Comparison of ENCODE assay signal across 18 cellular contexts in the genomic region with DNA sequence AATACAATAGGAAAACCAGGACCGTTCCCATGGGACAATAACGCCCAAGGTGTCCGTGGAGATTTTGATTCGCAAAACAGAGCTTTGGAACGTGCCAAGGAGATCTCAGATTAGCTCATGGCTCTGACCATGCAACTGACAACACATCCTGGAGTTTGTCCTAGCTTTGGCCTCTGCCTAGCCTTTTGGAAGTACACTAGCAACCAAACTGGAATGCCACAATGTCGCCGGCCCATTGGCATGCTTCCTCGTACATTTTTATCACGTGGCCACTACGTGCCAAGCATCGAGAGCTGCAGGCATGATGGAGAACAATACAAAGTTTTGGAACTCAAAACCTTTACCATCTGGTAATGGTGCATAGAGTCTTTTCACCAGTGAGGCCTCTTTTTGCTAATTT.
"Had no signal": no experiment of that assay in that cellular context is flagged by ENCODE, and none has a peak within 500 bp of the region (broad histone marks: within the 10 kb centered on the region; RNA-seq: fewer than 3 reads in every experiment).

No MANE protein-coding gene starts in this region.

- H3K36me3 Mint-ChIP-seq: activated naive CD4-positive, alpha-beta T cell treated with anti-CD3 and anti-CD28 coated beads, Interleukin-2, amount 50 U/mL, for 72 hours; stimulated activated effector memory CD8-positive, alpha-beta T cell treated with anti-CD3 and anti-CD28 coated beads, Interleukin-12 subunit alpha, Interleukin-12 subunit beta, amount 100 ng/mL, for 72 hours; type B pancreatic cell had no signal

- H3K27ac ChIP-seq: adrenal gland, right lobe of liver, stomach, WERI-Rb-1 had no signal

- H3K27me3 Mint-ChIP-seq: type B pancreatic cell had no signal

- H3K9me3 Mint-ChIP-seq: type B pancreatic cell had no signal

- H3K27me3 ChIP-seq: adrenal gland, right lobe of liver, stomach, testis had no signal

- H3K27ac Mint-ChIP-seq: activated naive CD4-positive, alpha-beta T cell treated with anti-CD3 and anti-CD28 coated beads, Interleukin-2, amount 50 U/mL, for 72 hours; activated T-helper 1 cell treated with anti-CD3 and anti-CD28 coated beads, Interleukin-12 subunit alpha, Interleukin-12 subunit beta, Interleukin-2, Interleukin-4 antibody, amounts not matched to agents 30 ng/mL and 10 ng/mL and 1 ng/mL, durations not matched to agents 14 hours and 24 hours and 36 hours; progenitor cell of endocrine pancreas; stimulated activated effector memory CD8-positive, alpha-beta T cell treated with anti-CD3 and anti-CD28 coated beads, Interleukin-12 subunit alpha, Interleukin-12 subunit beta, amount 100 ng/mL, for 72 hours; type B pancreatic cell had no signal

- FAIRE-seq: colon, small intestine had no signal

- H3K36me3 ChIP-seq: adrenal gland, right lobe of liver, stomach, WERI-Rb-1 had no signal

- H3K4me1 Mint-ChIP-seq: neural crest cell; stimulated activated effector memory CD8-positive, alpha-beta T cell treated with anti-CD3 and anti-CD28 coated beads, Interleukin-12 subunit alpha, Interleukin-12 subunit beta, amount 100 ng/mL, for 72 hours had no signal

- DNase-seq: activated CD4-positive, alpha-beta T cell treated with anti-CD3 and anti-CD28 coated beads, Interleukin-2, amount 50 U/mL, for 4 hours; activated gamma-delta T cell treated with Interleukin-2 at 50 U/mL for 16 hours; adrenal gland; right lobe of liver; small intestine; stimulated activated CD4-positive, alpha-beta T cell treated with anti-CD3 and anti-CD28 coated beads, Interleukin-15, amount 100 ng/mL, for 24 hours; stimulated activated CD4-positive, alpha-beta T cell treated with anti-CD3 and anti-CD28 coated beads, Interleukin-4, amount 100 ng/mL, for 1 hour; stomach; testis; WERI-Rb-1 had no signal

- H3K9me3 ChIP-seq: adrenal gland, right lobe of liver, stomach, testis had no signal

- H3K4me3 ChIP-seq: adrenal gland, lung, right lobe of liver, stomach, testis had no signal

- H3K4me1 ChIP-seq: adrenal gland, right lobe of liver, stomach had no signal

- ATAC-seq: activated naive CD4-positive, alpha-beta T cell treated with anti-CD3 and anti-CD28 coated beads, Interleukin-2, amount 50 U/mL, for 72 hours; right lobe of liver; stimulated activated effector memory CD8-positive, alpha-beta T cell treated with anti-CD3 and anti-CD28 coated beads, Interleukin-12 subunit alpha, Interleukin-12 subunit beta, amount 100 ng/mL, for 72 hours had no signal

- H3K4me3 Mint-ChIP-seq: activated T-helper 1 cell treated with anti-CD3 and anti-CD28 coated beads, Interleukin-12 subunit alpha, Interleukin-12 subunit beta, Interleukin-2, Interleukin-4 antibody, amounts not matched to agents 30 ng/mL and 10 ng/mL and 1 ng/mL, durations not matched to agents 14 hours and 24 hours and 36 hours; neural crest cell; stimulated activated effector memory CD8-positive, alpha-beta T cell treated with anti-CD3 and anti-CD28 coated beads, Interleukin-12 subunit alpha, Interleukin-12 subunit beta, amount 100 ng/mL, for 72 hours; type B pancreatic cell had no signal
